13 cellular contexts compared by ENCODE assay signal in genomic region chr6:22785036-22785435, GRCh38.
DNase-seq lines count a peak whose midpoint lies in the region; ATAC-seq and TF ChIP-seq lines count a peak whose summit lies in the region.
"Had no signal": no experiment of that assay in that cellular context is flagged by ENCODE, and none has a peak within 500 bp of the region (broad histone marks: within the 10 kb centered on the region; RNA-seq: fewer than 3 reads in every experiment).

No MANE protein-coding gene starts in this region.

- H2AFZ ChIP-seq in SK-N-SH (ENCODE audit: low read depth): no peak overlapping the region

- H3K4me1 Mint-ChIP-seq in naive thymus-derived CD8-positive, alpha-beta T cell: no peaks in the 10 kb centered on the region
- no peaks in the 10 kb centered on the region for H3K4me1 Mint-ChIP-seq in stimulated activated memory B cell treated with anti-CD40 and anti-IgM and Interleukin-4, amounts not matched to agents 10 μg/mL and 1 μg/mL and 100 μg/mL, for 72 hours
- H3K4me1 Mint-ChIP-seq: activated CD8-positive, alpha-beta memory T cell treated with anti-CD3 and anti-CD28 coated beads, Interleukin-2, amount 10 ng/mL, durations not matched to agents 7 days and 5 days; activated naive CD8-positive, alpha-beta T cell treated with anti-CD3 and anti-CD28 coated beads, Interleukin-2, amount 10 ng/mL, durations not matched to agents 7 days and 5 days had no signal

- peaks cover 0 to 6% of the 10 kb centered on the region in 2 experiments; a peak in 1 of 4 replicates for H3K4me1 ChIP-seq in SK-N-SH (ENCODE audit: control insufficient read depth in 1 of 2, insufficient read depth in 2 of 2, low read depth in 1 of 2, low read length in 1 of 2)
- H3K4me1 ChIP-seq in mesendoderm (ENCODE audit: control insufficient read depth, low read depth, low read length): no peaks in the 10 kb centered on the region

- H3K56ac ChIP-seq in mesendoderm (ENCODE audit: low read length): no peak overlapping the region

- no peaks in the 10 kb centered on the region for H3K9me2 ChIP-seq in SK-N-SH

- no peaks in the 10 kb centered on the region for H4K20me1 ChIP-seq in SK-N-SH (ENCODE audit: insufficient read depth)

- no peaks in the 10 kb centered on the region for H3K36me3 Mint-ChIP-seq in naive thymus-derived CD8-positive, alpha-beta T cell
- H3K36me3 Mint-ChIP-seq in stimulated activated memory B cell treated with anti-CD40 and anti-IgM and Interleukin-4, amounts not matched to agents 10 μg/mL and 1 μg/mL and 100 μg/mL, for 72 hours: no peaks in the 10 kb centered on the region
- H3K36me3 Mint-ChIP-seq: activated CD8-positive, alpha-beta memory T cell treated with anti-CD3 and anti-CD28 coated beads, Interleukin-2, amount 10 ng/mL, durations not matched to agents 7 days and 5 days; activated naive CD8-positive, alpha-beta T cell treated with anti-CD3 and anti-CD28 coated beads, Interleukin-2, amount 10 ng/mL, durations not matched to agents 7 days and 5 days had no signal

- no peaks in the 10 kb centered on the region for H3F3A ChIP-seq in SK-N-SH (replicated peaks; ENCODE audit: insufficient read depth)

- H3K79me2 ChIP-seq in SK-N-SH (ENCODE audit: insufficient read depth): no peaks in the 10 kb centered on the region
- no peaks in the 10 kb centered on the region for H3K79me2 ChIP-seq in mesendoderm (ENCODE audit: control insufficient read depth, insufficient read depth, low read length)

- TF ChIP-seq CTCF in SK-N-SH (IDR thresholded peaks at IDR 0.05): no peak
- no peak for TF ChIP-seq CTCF in dorsolateral prefrontal cortex (IDR thresholded peaks at IDR 0.05 in 54 of 56, conservative IDR thresholded peaks at IDR 0.05 in 2 of 56; ENCODE audit: low read depth in 1 of 56, partially characterized antibody in 56 of 56)

- WGBS in SK-N-SH (ENCODE audit: low lambda C conversion rate): 92% methylated on average over 6 of the region's 6 CpGs
- no CpG with 5 or more reads among the region's 6 CpGs for WGBS in mesendoderm (ENCODE audit: extremely low coverage, insufficient coverage, low lambda C conversion rate)

- peaks cover 2 to 26% (median 6%) of the 10 kb centered on the region in 9 donors for H3K9me3 Mint-ChIP-seq in naive thymus-derived CD8-positive, alpha-beta T cell
- H3K9me3 Mint-ChIP-seq in stimulated activated memory B cell treated with anti-CD40 and anti-IgM and Interleukin-4, amounts not matched to agents 10 μg/mL and 1 μg/mL and 100 μg/mL, for 72 hours: peaks cover 5% of the 10 kb centered on the region

- H3K4me2 ChIP-seq in SK-N-SH (no peak overlapping the region), mesendoderm (ENCODE audit: low read length) (no peak overlapping the region)

- no peak overlapping the region for H3K27ac Mint-ChIP-seq in naive thymus-derived CD8-positive, alpha-beta T cell
- H3K27ac Mint-ChIP-seq in stimulated activated memory B cell treated with anti-CD40 and anti-IgM and Interleukin-4, amounts not matched to agents 10 μg/mL and 1 μg/mL and 100 μg/mL, for 72 hours: no peak overlapping the region
- H3K27ac Mint-ChIP-seq: activated CD8-positive, alpha-beta memory T cell treated with anti-CD3 and anti-CD28 coated beads, Interleukin-2, amount 10 ng/mL, durations not matched to agents 7 days and 5 days; activated naive CD8-positive, alpha-beta T cell treated with anti-CD3 and anti-CD28 coated beads, Interleukin-2, amount 10 ng/mL, durations not matched to agents 7 days and 5 days had no signal

- TF ChIP-seq EP300 in SK-N-SH (IDR thresholded peaks at IDR 0.05; ENCODE audit: borderline replicate concordance in 1 of 2, low read depth in 1 of 2, low read length in 1 of 2): no peak

- H4K8ac ChIP-seq in mesendoderm (ENCODE audit: low read depth, low read length): no peak overlapping the region

- CTCF ChIA-PET in SK-N-SH (lab: Yijun Ruan, JAX): no interaction called here

- no peaks in the 10 kb centered on the region for H3K79me1 ChIP-seq in mesendoderm (ENCODE audit: low read length)

- no peaks in the 10 kb centered on the region for H3K27me3 Mint-ChIP-seq in naive thymus-derived CD8-positive, alpha-beta T cell
- H3K27me3 Mint-ChIP-seq in stimulated activated memory B cell treated with anti-CD40 and anti-IgM and Interleukin-4, amounts not matched to agents 10 μg/mL and 1 μg/mL and 100 μg/mL, for 72 hours: no peaks in the 10 kb centered on the region
- H3K27me3 Mint-ChIP-seq: activated CD8-positive, alpha-beta memory T cell treated with anti-CD3 and anti-CD28 coated beads, Interleukin-2, amount 10 ng/mL, durations not matched to agents 7 days and 5 days; activated naive CD8-positive, alpha-beta T cell treated with anti-CD3 and anti-CD28 coated beads, Interleukin-2, amount 10 ng/mL, durations not matched to agents 7 days and 5 days had no signal

- H2BK120ac ChIP-seq in mesendoderm (ENCODE audit: low read depth, low read length): no peak overlapping the region

- H3K9me3 ChIP-seq in SK-N-SH: no peaks in the 10 kb centered on the region

- no peaks in the 10 kb centered on the region for H3K27me3 ChIP-seq in SK-N-SH (ENCODE audit: insufficient read depth)
- no peaks in the 10 kb centered on the region for H3K27me3 ChIP-seq in dorsolateral prefrontal cortex
- no peaks in the 10 kb centered on the region for H3K27me3 ChIP-seq in mesendoderm (ENCODE audit: insufficient read depth, low read length, poor library complexity)

- DNase-seq in SK-N-SH: peak; percentile 6
- DNase-seq in dorsolateral prefrontal cortex: peak in 6 of 10 donors; percentile 28 to 48 (median 46)
- DNase-seq in mesendoderm: peak; percentile 11
- peak; percentile 81 for DNase-seq in superior temporal gyrus (ENCODE audit: extremely low spot score)
- DNase-seq in naive thymus-derived CD8-positive, alpha-beta T cell: no peak
- DNase-seq: activated CD8-positive, alpha-beta memory T cell treated with anti-CD3 and anti-CD28 coated beads, Interleukin-2, amount 10 ng/mL, durations not matched to agents 7 days and 5 days; activated naive CD8-positive, alpha-beta T cell treated with anti-CD3 and anti-CD28 coated beads, Interleukin-2, amount 10 ng/mL, durations not matched to agents 7 days and 5 days; EL; NCI-H2081 treated with DMSO at 0.1 percent for 48 hours; RPMI8226 had no signal

- no peak overlapping the region for H3K4ac ChIP-seq in mesendoderm (ENCODE audit: low read depth, low read length)

- no peak overlapping the region for H4K5ac ChIP-seq in mesendoderm (ENCODE audit: low read length)

- no peak overlapping the region for H2AK5ac ChIP-seq in mesendoderm (ENCODE audit: low read length)

- H3K23ac ChIP-seq in mesendoderm (ENCODE audit: low read length): no peak overlapping the region

- intact Hi-C loops in dorsolateral prefrontal cortex (cut with DNase I): no loop called here

- H3K18ac ChIP-seq in mesendoderm (ENCODE audit: low read length): no peak overlapping the region

- no peak overlapping the region for H2BK5ac ChIP-seq in mesendoderm (ENCODE audit: low read length)

- TF ChIP-seq RAD21 in SK-N-SH (IDR thresholded peaks at IDR 0.05; ENCODE audit: low read length): no peak

- H3K36me3 ChIP-seq in SK-N-SH (replicated peaks in 1 of 2; ENCODE audit: control insufficient read depth in 1 of 2, insufficient read depth in 2 of 2, low read length in 1 of 2) (no peaks in the 10 kb centered on the region), mesendoderm (ENCODE audit: control insufficient read depth, insufficient read depth, low read length) (no peaks in the 10 kb centered on the region)

- POLR2A ChIA-PET in SK-N-SH (lab: Yijun Ruan, JAX): no interaction called here
- POLR2A ChIA-PET in naive thymus-derived CD8-positive, alpha-beta T cell (lab: Charles Lee): no interaction called here

- H3K27ac ChIP-seq in SK-N-SH (ENCODE audit: low read depth in 2 of 2, low read length in 1 of 2) (no peak overlapping the region; a peak in 1 of 4 replicates), dorsolateral prefrontal cortex (peak overlapping the region in 42 of 59 donors; percentile 2 to 74 (median 45)), mesendoderm (ENCODE audit: low read depth, low read length) (no peak overlapping the region)

- no peak overlapping the region for H3K4me3 Mint-ChIP-seq in naive thymus-derived CD8-positive, alpha-beta T cell
- no peak overlapping the region for H3K4me3 Mint-ChIP-seq in stimulated activated memory B cell treated with anti-CD40 and anti-IgM and Interleukin-4, amounts not matched to agents 10 μg/mL and 1 μg/mL and 100 μg/mL, for 72 hours
- H3K4me3 Mint-ChIP-seq: activated CD8-positive, alpha-beta memory T cell treated with anti-CD3 and anti-CD28 coated beads, Interleukin-2, amount 10 ng/mL, durations not matched to agents 7 days and 5 days; activated naive CD8-positive, alpha-beta T cell treated with anti-CD3 and anti-CD28 coated beads, Interleukin-2, amount 10 ng/mL, durations not matched to agents 7 days and 5 days had no signal

- H3K9ac ChIP-seq in SK-N-SH (no peak overlapping the region), mesendoderm (ENCODE audit: low read length) (no peak overlapping the region)

- ATAC-seq in SK-N-SH treated with all-trans-retinoic acid at 6 μM for 48 hours (no peak; the same call in 2 of the 3 replicates), GM18520 (IDR thresholded peaks at IDR 0.05; ENCODE audit: unreplicated experiment) (no peak)
- no peak for ATAC-seq in naive thymus-derived CD8-positive, alpha-beta T cell
- no peak for ATAC-seq in stimulated activated memory B cell treated with anti-CD40 and anti-IgM and Interleukin-4, amounts not matched to agents 10 μg/mL and 1 μg/mL and 100 μg/mL, for 72 hours
- ATAC-seq: activated CD8-positive, alpha-beta memory T cell treated with anti-CD3 and anti-CD28 coated beads, Interleukin-2, amount 10 ng/mL, durations not matched to agents 7 days and 5 days had no signal

- H3K4me3 ChIP-seq in SK-N-SH (ENCODE audit: low read depth in 2 of 2, low read length in 1 of 2): no peak overlapping the region
- H3K4me3 ChIP-seq in dorsolateral prefrontal cortex: peak overlapping the region in 54 of 59 donors; percentile 0 to 56 (median 32)
- no peak overlapping the region for H3K4me3 ChIP-seq in mesendoderm (ENCODE audit: low read length)

- H2BK15ac ChIP-seq in mesendoderm (replicated peaks; ENCODE audit: low read depth): no peak overlapping the region

TF ChIP-seq in SK-N-SH, 30 proteins besides CTCF, POLR2A, EP300 and RAD21 (continues in another document):
- TF ChIP-seq YY1 (IDR thresholded peaks at IDR 0.05; ENCODE audit: low read depth): no peak
- no peak for TF ChIP-seq NRF1 (IDR thresholded peaks at IDR 0.05; ENCODE audit: low read depth, low read length)
- TF ChIP-seq MEF2A (IDR thresholded peaks at IDR 0.05; ENCODE audit: borderline replicate concordance, low read depth): no peak

TF ChIP-seq in SK-N-SH treated with all-trans-retinoic acid at 6 μM for 48 hours, 23 proteins besides CTCF, POLR2A, EP300 and RAD21 (continues in another document):
- no peak for TF ChIP-seq SNAI2 (CRISPR knock-in tag; IDR thresholded peaks at IDR 0.05)
- no peak for TF ChIP-seq TOX (CRISPR knock-in tag; IDR thresholded peaks at IDR 0.05; ENCODE audit: borderline replicate concordance)

Comparison
In these comparisons a context has a peak if more than half of its experiments do, and no peak if none do; other contexts are left out.
1. DNase-seq: peak in SK-N-SH (single experiment), dorsolateral prefrontal cortex (6 of 10), mesendoderm (single experiment) and superior temporal gyrus (single experiment); none in naive thymus-derived CD8-positive, alpha-beta T cell (0 of 10).
2. H3K27ac ChIP-seq: peak in dorsolateral prefrontal cortex (42 of 59); none in SK-N-SH (0 of 2) and mesendoderm (single experiment).
3. H3K4me3 ChIP-seq: peak in dorsolateral prefrontal cortex (54 of 59); none in SK-N-SH (0 of 2) and mesendoderm (single experiment).